Comparison of ENCODE assay signal across 27 cellular contexts in genomic region chrX:100802843-100803242, GRCh38.
"Had no signal": no experiment of that assay in that cellular context is flagged by ENCODE, and none has a peak within 500 bp of the region (broad histone marks: within the 10 kb centered on the region; RNA-seq: fewer than 3 reads in every experiment).

No MANE protein-coding gene starts in this region.

- H3K4me3 ChIP-seq: cardiac muscle cell, Peyer's patch, SJSA1 had no signal

- DNase-seq: activated CD4-positive, alpha-beta T cell treated with anti-CD3 and anti-CD28 coated beads, Interleukin-2, amount 10 ng/mL, durations not matched to agents 24 days and 14 days; activated CD4-positive, alpha-beta T cell treated with anti-CD3 and anti-CD28 coated beads, Interleukin-2, amount 50 U/mL, for 48 hours; activated CD8-positive, alpha-beta T cell treated with anti-CD3 and anti-CD28 coated beads, Interleukin-2, amount 10 ng/mL, durations not matched to agents 7 days and 5 days; activated gamma-delta T cell; activated naive CD4-positive, alpha-beta T cell treated with Interleukin-2 at 50 U/mL for 16 hours; activated T-cell treated with anti-CD3 and anti-CD28 coated beads, Interleukin-2, amount 50 U/mL, for 24 hours; anterior cingulate cortex; brain microvascular endothelial cell; Karpas-422; KBM-7; NCI-H1105; NCI-H1417 treated with DMSO at 0.1 percent for 48 hours; NCI-H1694; NCI-H1930; NCI-H2081 treated with DMSO at 0.1 percent for 48 hours; NCI-H345; NCI-H526; NCI-H748 treated with DMSO at 0.1 percent for 48 hours; NK-92 treated with Interleukin-12 subunit alpha and Interleukin-12 subunit beta, amount 100 ng/mL, for 24 hours; PC-3; RPMI8226; SHP77 treated with DMSO at 0.1 percent for 48 hours; SK-N-SH had no signal

- H3K4me1 ChIP-seq: Peyer's patch, SJSA1 had no signal

- H3K9me3 ChIP-seq: Peyer's patch, SJSA1, SK-N-SH had no signal

- H3K36me3 ChIP-seq: brain microvascular endothelial cell, cardiac muscle cell, Peyer's patch, SJSA1 had no signal

- FAIRE-seq: TTC549 had no signal

- H3K27me3 ChIP-seq: brain microvascular endothelial cell, cardiac muscle cell, Peyer's patch, SJSA1 had no signal

- H3K27ac ChIP-seq: brain microvascular endothelial cell, cardiac muscle cell, SJSA1 had no signal

- ATAC-seq: activated CD8-positive, alpha-beta T cell treated with anti-CD3 and anti-CD28 coated beads, Interleukin-2, amount 10 ng/mL, durations not matched to agents 7 days and 5 days; PC-3 had no signal
